In genomic region chr10:103273026-103273425, GRCh38 we compare ENCODE assay signal across 9 cellular contexts. TPM values are rescaled to one million over a fixed set of nuclear protein-coding genes. Genes with fewer than 3 reads are reported as not detected.
DNase-seq lines count a peak whose midpoint lies in the region; ATAC-seq, FAIRE-seq and TF ChIP-seq lines count a peak whose summit lies in the region.
"Had no signal": no experiment of that assay in that cellular context is flagged by ENCODE, and none has a peak within 500 bp of the region (broad histone marks: within the 10 kb centered on the region; RNA-seq: fewer than 3 reads in every experiment).

No MANE protein-coding gene starts in this region.

- TF ChIP-seq RAD21 in Ishikawa (IDR thresholded peaks at IDR 0.05; ENCODE audit: low read depth) (no peak), K562 (CRISPR knock-in tag; conservative IDR thresholded peaks at IDR 0.05 in 1 of 2, IDR thresholded peaks at IDR 0.05 in 1 of 2) (no peak)

- H3K9me1 ChIP-seq in K562 (ENCODE audit: control insufficient read depth, insufficient read depth, low read length) = no peaks in the 10 kb centered on the region
- H3K9me1 ChIP-seq in keratinocyte (ENCODE audit: control insufficient read depth, extremely low read depth, insufficient read depth, low read length) = peaks cover 3% of the 10 kb centered on the region

- H3K79me2 ChIP-seq in K562 (ENCODE audit: control insufficient read depth, insufficient read depth, low read length) = no peaks in the 10 kb centered on the region
- H3K79me2 ChIP-seq in keratinocyte (ENCODE audit: control insufficient read depth, insufficient read depth, low read length) = no peaks in the 10 kb centered on the region

- 7% methylated on average over 4 of the region's 4 CpGs for WGBS in K562 (ENCODE audit: insufficient coverage, low coverage, missing lambda C conversion rate)

- H3K36me3 ChIP-seq in K562 (ENCODE audit: control insufficient read depth, insufficient read depth, low read length) = no peaks in the 10 kb centered on the region
- no peaks in the 10 kb centered on the region for H3K36me3 ChIP-seq in keratinocyte (ENCODE audit: control insufficient read depth in 2 of 2, extremely low read depth in 1 of 2, insufficient read depth in 2 of 2, low read length in 2 of 2)
- no peaks in the 10 kb centered on the region for H3K36me3 ChIP-seq in Peyer's patch

- H3K27ac ChIP-seq in AG04450 (ENCODE audit: low read depth, low read length) (peak overlapping the region; percentile 73), K562 (ENCODE audit: extremely low read depth, low read depth, low read length) (no peak overlapping the region), keratinocyte (ENCODE audit: control insufficient read depth, insufficient read depth, low read length) (peak overlapping the region; percentile 18), Peyer's patch (no peak overlapping the region)

- H3K4me2 ChIP-seq in K562 (ENCODE audit: insufficient read depth, low read length) (no peak overlapping the region), keratinocyte (ENCODE audit: control insufficient read depth, extremely low read depth, insufficient read depth, low read depth, low read length) (peak overlapping the region; percentile 71)

- BruUV-seq in K562 (replicated peaks; lab: Mats Ljungman, UMichigan) = no TSS peak

- H3K9me3 ChIP-seq in AG04450 (ENCODE audit: control insufficient read depth, insufficient read depth, low read length) = peaks cover 2% of the 10 kb centered on the region; the same call in 1 of the 2 replicates
- H3K9me3 ChIP-seq in K562 (replicated peaks; ENCODE audit: control insufficient read depth, insufficient read depth, low read depth, low read length) = no peaks in the 10 kb centered on the region
- no peaks in the 10 kb centered on the region for H3K9me3 ChIP-seq in keratinocyte (ENCODE audit: control insufficient read depth, low read depth, low read length)
- no peaks in the 10 kb centered on the region for H3K9me3 ChIP-seq in Peyer's patch
- H3K9me3 ChIP-seq: Caco-2 had no signal

- peak; percentile 76 for DNase-seq in AG04450 (ENCODE audit: low read depth, low spot score)
- peak in 2 of 4 experiments; percentile 9 to 16 for DNase-seq in K562 (ENCODE audit: extremely low read depth in 1 of 4, low spot score in 3 of 4)
- peak; percentile 82 for DNase-seq in keratinocyte (ENCODE audit: low read depth, low spot score)
- no peak for DNase-seq in Peyer's patch
- DNase-seq in activated effector memory CD4-positive, alpha-beta T cell treated with Interleukin-2 at 50 U/mL for 16 hours = no peak
- DNase-seq in activated CD4-positive, alpha-beta T cell treated with anti-CD3 and anti-CD28 coated beads for 4 hours = no peak
- DNase-seq: Caco-2 had no signal

- no peak overlapping the region for H3K9ac ChIP-seq in K562 (ENCODE audit: insufficient read depth in 1 of 2, low read depth in 2 of 2, low read length in 2 of 2)
- no peak overlapping the region for H3K9ac ChIP-seq in keratinocyte (ENCODE audit: control insufficient read depth, extremely low read depth, insufficient read depth, low read length)

- intact Hi-C loops in K562 (cut with micrococcal nuclease) = no loop called here

- no peaks in the 10 kb centered on the region for H4K20me1 ChIP-seq in K562 (replicated peaks; ENCODE audit: control insufficient read depth, insufficient read depth, low read length)
- H4K20me1 ChIP-seq in keratinocyte (ENCODE audit: control insufficient read depth, extremely low read depth, insufficient read depth, low read length) = no peaks in the 10 kb centered on the region

- TF ChIP-seq CTCF in AG04450 (IDR thresholded peaks at IDR 0.05; ENCODE audit: low read depth, low read length) (no peak), K562 (IDR thresholded peaks at IDR 0.05 in 2 of 3, conservative IDR thresholded peaks at IDR 0.05 in 1 of 3; ENCODE audit: insufficient read depth in 2 of 3, low read depth in 1 of 3, low read length in 3 of 3) (no peak), keratinocyte (optimal IDR thresholded peaks at IDR 0.05 in 1 of 3, IDR thresholded peaks at IDR 0.05 in 1 of 3, conservative IDR thresholded peaks at IDR 0.05 in 1 of 3; ENCODE audit: extremely low read depth in 1 of 3, insufficient read depth in 2 of 3, low read length in 3 of 3) (no peak), Peyer's patch (IDR thresholded peaks at IDR 0.05) (no peak)

- H3K27me3 ChIP-seq in AG04450 (ENCODE audit: control insufficient read depth, insufficient read depth, low read length) (peaks cover 16% of the 10 kb centered on the region), K562 (ENCODE audit: control insufficient read depth in 2 of 2, insufficient read depth in 2 of 2, low read length in 2 of 2) (peaks cover 0 to 8% of the 10 kb centered on the region in 2 experiments; a peak in 1 of 5 replicates), keratinocyte (ENCODE audit: control insufficient read depth, extremely low read depth, insufficient read depth, low read length) (peaks cover 24% of the 10 kb centered on the region), Peyer's patch (peaks cover 0 to 21% of the 10 kb centered on the region in 2 donors)

- ATAC-seq in K562 (no peak), HG02588 (IDR thresholded peaks at IDR 0.05; ENCODE audit: unreplicated experiment) (no peak)

- dilution Hi-C loops in keratinocyte (cut with MboI; ENCODE audit: extremely low pct_ligation_motif_present, low sequenced_read_pairs) = no loop called here

- H2AFZ ChIP-seq in K562 (ENCODE audit: low read depth, low read length) = no peak overlapping the region
- H2AFZ ChIP-seq in keratinocyte (ENCODE audit: control insufficient read depth, low read length) = no peak overlapping the region

- CTCF ChIA-PET in AG04450 (lab: Charles Lee) = interaction anchor here (1.7 kb wide), 1 partner anchor 61 kb away, joined by 4 read pairs; no protein-coding TSS in a partner anchor
- CTCF ChIA-PET in K562 (lab: Yijun Ruan, JAX; ENCODE audit: low intra/inter-chr PET ratio) = no interaction called here

- in situ Hi-C loops in K562 (cut with MboI) = no loop called here

- no peak overlapping the region for H3K4me3 ChIP-seq in AG04450 (ENCODE audit: low read depth, low read length)
- H3K4me3 ChIP-seq in K562 = no peak overlapping the region
- H3K4me3 ChIP-seq in keratinocyte (ENCODE audit: control insufficient read depth in 2 of 3, extremely low read depth in 1 of 3, insufficient read depth in 2 of 3, low read depth in 1 of 3, low read length in 3 of 3) = no peak overlapping the region
- no peak overlapping the region for H3K4me3 ChIP-seq in Peyer's patch

- TF ChIP-seq POLR2A in K562 (conservative IDR thresholded peaks at IDR 0.05) (no peak), Peyer's patch (IDR thresholded peaks at IDR 0.05) (no peak)

- no peaks in the 10 kb centered on the region; a peak in 1 of 5 replicates for H3K4me1 ChIP-seq in K562 (replicated peaks in 1 of 2; ENCODE audit: control insufficient read depth in 2 of 2, insufficient read depth in 2 of 2, low read length in 2 of 2)
- peaks cover 16% of the 10 kb centered on the region for H3K4me1 ChIP-seq in keratinocyte (ENCODE audit: control insufficient read depth, extremely low read depth, insufficient read depth, low read length)
- peaks cover 0 to 15% (median 4%) of the 10 kb centered on the region in 4 donors for H3K4me1 ChIP-seq in Peyer's patch
- H3K4me1 ChIP-seq: Caco-2 had no signal

- TF ChIP-seq EP300 in Ishikawa (IDR thresholded peaks at IDR 0.05; ENCODE audit: borderline replicate concordance) (no peak), K562 (IDR thresholded peaks at IDR 0.05; ENCODE audit: low read length) (no peak)

- POLR2A ChIA-PET in AG04450 (lab: Yijun Ruan, JAX) (no interaction called here), K562 (lab: Yijun Ruan, JAX) (no interaction called here)

- no peak for FAIRE-seq in K562 (lab: Jason Lieb, UNC)
- FAIRE-seq in keratinocyte (lab: Jason Lieb, UNC) = peak; percentile 99

RNA-seq across cellular contexts. Expression of gene INA, which starts 3.9 kb away (rescaled TPM):
- 5.2 and 6.6 TPM in 2 replicates for polyA plus RNA-seq in AG04450 (2011; rRNA removed)
- 2.0 and 3.1 TPM in 2 replicates for polyA minus RNA-seq in AG04450 (2011; rRNA and poly(A)+ RNA removed)
- not detected in 2 replicates for total RNA-seq in K562 (2011; cell fraction: chromatin; rRNA removed; ENCODE audit: low replicate concordance)
- not detected in 2 replicates for total RNA-seq in K562 (2011; cell fraction: nucleolus; rRNA removed)
- total RNA-seq in K562 (2011; cell fraction: nucleoplasm; rRNA removed) = not detected in 2 replicates
- total RNA-seq in K562 (2014; rRNA removed) = not detected in 2 replicates
- not detected in 2 replicates for total RNA-seq in K562 (2014; rRNA removed; fragmentation: Illumina TruSeq; extraction: Trizol)
- not detected in 2 replicates for total RNA-seq in K562 (2015; rRNA removed; fragmentation: Illumina TruSeq; extraction: Trizol)
- not detected in 2 replicates for total RNA-seq in K562 (2021)
- not detected in 2 replicates for polyA plus RNA-seq in K562 (2011; rRNA removed)
- not detected in 2 replicates for polyA plus RNA-seq in K562 (2011; cell fraction: cytosol; rRNA removed)
- polyA plus RNA-seq in K562 (2011; cell fraction: nucleus; rRNA removed) = not detected in 2 replicates
- polyA plus RNA-seq in K562 (2012) = not detected in 2 replicates
- not detected in 2 replicates for polyA plus RNA-seq in K562 (2014; fragmentation: Illumina TruSeq; extraction: Trizol)
- not detected for polyA plus RNA-seq in K562 (2014; fragmentation: Nextera tagmentation; extraction: Ambion mirVana)
- not detected in 2 replicates for polyA plus RNA-seq in K562 (2014; rRNA removed)
- polyA minus RNA-seq in K562 (2011; rRNA and poly(A)+ RNA removed) = not detected in 2 replicates
- polyA minus RNA-seq in K562 (2011; cell fraction: cytosol; rRNA and poly(A)+ RNA removed) = not detected in 2 replicates
- polyA minus RNA-seq in K562 (2011; cell fraction: nucleus; rRNA and poly(A)+ RNA removed) = not detected in 2 replicates
- 3.4 to 4.6 TPM (median 4.2 TPM) in 3 replicates for polyA plus RNA-seq in keratinocyte
- 0.69 TPM for polyA plus RNA-seq in keratinocyte (2011; ENCODE audit: low read depth)
- 5.8 and 9.4 TPM in 2 replicates for polyA plus RNA-seq in keratinocyte (2011; cell fraction: cytosol; rRNA removed)
- 5.3 and 5.4 TPM in 2 replicates for polyA plus RNA-seq in keratinocyte (2011; cell fraction: nucleus; rRNA removed)
- polyA plus RNA-seq in keratinocyte (2012; ENCODE audit: low replicate concordance) = 1.1 and 3.1 TPM in 2 replicates
- 1.4 to 2.8 TPM (median 2.6 TPM) in 3 replicates for polyA minus RNA-seq in keratinocyte
- 5.0 TPM for polyA minus RNA-seq in keratinocyte (2011; cell fraction: cytosol; rRNA and poly(A)+ RNA removed)
- 1.5 and 2.4 TPM in 2 replicates for polyA minus RNA-seq in keratinocyte (2011; cell fraction: nucleus; rRNA and poly(A)+ RNA removed)
- total RNA-seq in Peyer's patch = 1 to 10 TPM in 1 of 4 donors, under 1 TPM in 1, not detected in 2; 0.35 to 1.1 TPM

RNA-seq across cellular contexts. Expression of gene RPEL1, which starts 27.3 kb away (rescaled TPM):
- polyA plus RNA-seq in AG04450 (2011; rRNA removed) = 0.15 and 0.20 TPM in 2 replicates
- polyA minus RNA-seq in AG04450 (2011; rRNA and poly(A)+ RNA removed) = not detected in 2 replicates
- not detected in 2 replicates for total RNA-seq in K562 (2011; cell fraction: chromatin; rRNA removed; ENCODE audit: low replicate concordance)
- not detected in 2 replicates for total RNA-seq in K562 (2011; cell fraction: nucleolus; rRNA removed)
- not detected in 2 replicates for total RNA-seq in K562 (2011; cell fraction: nucleoplasm; rRNA removed)
- total RNA-seq in K562 (2014; rRNA removed) = 0.04 TPM in 1 of 2 replicates, not detected in the other
- total RNA-seq in K562 (2014; rRNA removed; fragmentation: Illumina TruSeq; extraction: Trizol) = 0.07 and 0.10 TPM in 2 replicates
- not detected in 2 replicates for total RNA-seq in K562 (2015; rRNA removed; fragmentation: Illumina TruSeq; extraction: Trizol)
- total RNA-seq in K562 (2021) = 0.07 and 0.09 TPM in 2 replicates
- polyA plus RNA-seq in K562 (2011; rRNA removed) = 0.14 and 0.15 TPM in 2 replicates
- polyA plus RNA-seq in K562 (2011; cell fraction: cytosol; rRNA removed) = 0.06 and 0.13 TPM in 2 replicates
- polyA plus RNA-seq in K562 (2011; cell fraction: nucleus; rRNA removed) = 0.08 and 0.09 TPM in 2 replicates
- polyA plus RNA-seq in K562 (2012) = 0.09 TPM in 1 of 2 replicates, not detected in the other
- polyA plus RNA-seq in K562 (2014; fragmentation: Illumina TruSeq; extraction: Trizol) = 0.07 TPM in 1 of 2 replicates, not detected in the other
- under 1 TPM; 0.04 to 0.06 TPM for polyA plus RNA-seq in K562 (2014; fragmentation: Nextera tagmentation; extraction: Ambion mirVana)
- polyA plus RNA-seq in K562 (2014; rRNA removed) = not detected in 2 replicates
- polyA minus RNA-seq in K562 (2011; rRNA and poly(A)+ RNA removed) = 0.09 and 0.11 TPM in 2 replicates
- polyA minus RNA-seq in K562 (2011; cell fraction: cytosol; rRNA and poly(A)+ RNA removed) = not detected in 2 replicates
- polyA minus RNA-seq in K562 (2011; cell fraction: nucleus; rRNA and poly(A)+ RNA removed) = not detected in 2 replicates
- 0.04 to 0.11 TPM (median 0.05 TPM) in 3 replicates for polyA plus RNA-seq in keratinocyte
- not detected for polyA plus RNA-seq in keratinocyte (2011; ENCODE audit: low read depth)
- 0.04 TPM in 2 replicates for polyA plus RNA-seq in keratinocyte (2011; cell fraction: cytosol; rRNA removed)
- polyA plus RNA-seq in keratinocyte (2011; cell fraction: nucleus; rRNA removed) = 0.09 and 0.10 TPM in 2 replicates
- polyA plus RNA-seq in keratinocyte (2012; ENCODE audit: low replicate concordance) = 0.05 and 0.11 TPM in 2 replicates
- 0.13 to 0.16 TPM (median 0.13 TPM) in 3 replicates for polyA minus RNA-seq in keratinocyte
- polyA minus RNA-seq in keratinocyte (2011; cell fraction: cytosol; rRNA and poly(A)+ RNA removed) = not detected
- polyA minus RNA-seq in keratinocyte (2011; cell fraction: nucleus; rRNA and poly(A)+ RNA removed) = not detected in 2 replicates
- total RNA-seq in Peyer's patch = under 1 TPM in 2 of 4 donors, not detected in 2; 0.40 to 0.88 TPM
- total RNA-seq: Caco-2 had no signal

Comparison
In these comparisons a context has a peak if more than half of its experiments do, and no peak if none do; other contexts are left out.
1. DNase-seq: peak in AG04450 (single experiment) and keratinocyte (single experiment); none in Peyer's patch (0 of 3), activated effector memory CD4-positive, alpha-beta T cell treated with Interleukin-2 at 50 U/mL for 16 hours (single experiment) and activated CD4-positive, alpha-beta T cell treated with anti-CD3 and anti-CD28 coated beads for 4 hours (0 of 2).
2. H3K27ac ChIP-seq: peak in AG04450 (single experiment) and keratinocyte (single experiment); none in K562 (single experiment) and Peyer's patch (0 of 4).